8 cellular contexts compared by ENCODE assay signal in genomic region chr1:155250246-155250632, GRCh38. TPM values are rescaled to one million over a fixed set of nuclear protein-coding genes. Genes with fewer than 3 reads are reported as not detected.
A peak's percentile ranks its signal among the peaks of the same experiment; 100 is the strongest.
DNase-seq lines count a peak whose midpoint lies in the region; ATAC-seq and TF ChIP-seq lines count a peak whose summit lies in the region.

No MANE protein-coding gene starts in this region.

- peak overlapping the region; percentile 67 to 90 (median 81) for H3K4me3 Mint-ChIP-seq in IgD-negative memory B cell

- H3K4me1 Mint-ChIP-seq in IgD-negative memory B cell = peaks cover 10 to 21% (median 15%) of the 10 kb centered on the region in 3 donors

- TF ChIP-seq CTCF in left ventricle myocardium inferior (IDR thresholded peaks at IDR 0.05; ENCODE audit: borderline replicate concordance) = no peak
- no peak for TF ChIP-seq CTCF in foreskin keratinocyte (conservative IDR thresholded peaks at IDR 0.05)

- H3K4me1 ChIP-seq in left ventricle myocardium inferior (peaks cover 39% of the 10 kb centered on the region), foreskin keratinocyte (no peaks in the 10 kb centered on the region)

- H3K36me3 ChIP-seq in left ventricle myocardium inferior = peaks cover 16% of the 10 kb centered on the region

- peak overlapping the region in 1 of 3 donors; percentile 80 for H3K27ac Mint-ChIP-seq in IgD-negative memory B cell

- H3K27me3 ChIP-seq in left ventricle myocardium inferior (ENCODE audit: low read depth) (no peaks in the 10 kb centered on the region), foreskin keratinocyte (no peaks in the 10 kb centered on the region)

- H3K27me3 Mint-ChIP-seq in IgD-negative memory B cell = no peaks in the 10 kb centered on the region

- H3K9me3 ChIP-seq in left ventricle myocardium inferior (replicated peaks) = no peaks in the 10 kb centered on the region

- no peak for ATAC-seq in foreskin keratinocyte

- H3K9me3 Mint-ChIP-seq in IgD-negative memory B cell = no peaks in the 10 kb centered on the region

- H3K27ac ChIP-seq in left ventricle myocardium inferior (replicated peaks) (peak overlapping the region; percentile 70), foreskin keratinocyte (no peak overlapping the region)

- DNase-seq in left ventricle myocardium inferior (no peak), cardiac septum (ENCODE audit: low spot score) (no peak), germinal center (ENCODE audit: low spot score) (peak; percentile 60), NCI-H1436 treated with DMSO at 0.1 percent for 48 hours (lab: John Stamatoyannopoulos, UW) (no peak), foreskin keratinocyte (no peak), cerebellum (ENCODE audit: low spot score) (no peak)
- DNase-seq in stimulated activated CD4-positive, alpha-beta T cell treated with anti-CD3 and anti-CD28 coated beads, Interleukin-2, amount 100 ng/mL, for 24 hours = no peak

- peak overlapping the region; percentile 55 for H3K4me3 ChIP-seq in left ventricle myocardium inferior

- no peaks in the 10 kb centered on the region for H3K36me3 Mint-ChIP-seq in IgD-negative memory B cell

- intact Hi-C loops in left ventricle myocardium inferior (cut with micrococcal nuclease) = no loop called here
- intact Hi-C loops in cardiac septum (cut with DNase I) = loop anchor here (2.0 kb wide), 2 partner anchors 73 to 343 kb away; no protein-coding TSS in a partner anchor

RNA-seq across cellular contexts. Expression of gene ENTREP3, which starts 5.0 kb away (rescaled TPM):
- total RNA-seq in left ventricle myocardium inferior (13.9 TPM), cardiac septum (15.5 TPM), foreskin keratinocyte (23.4 and 23.6 TPM in 2 replicates), cerebellum (7.0 TPM)
- polyA plus RNA-seq in IgD-negative memory B cell (1.7 TPM), foreskin keratinocyte (40.0 and 44.8 TPM in 2 replicates)

RNA-seq across cellular contexts. Expression of gene SCAMP3, which starts 11.9 kb away (rescaled TPM):
- total RNA-seq in left ventricle myocardium inferior = 57.1 TPM
- total RNA-seq in cardiac septum = 61.5 TPM
- 144 TPM for polyA plus RNA-seq in IgD-negative memory B cell
- total RNA-seq in foreskin keratinocyte = 46.0 and 53.4 TPM in 2 replicates
- polyA plus RNA-seq in foreskin keratinocyte = 83.3 and 85.4 TPM in 2 replicates
- 17.1 TPM for total RNA-seq in cerebellum

RNA-seq across cellular contexts. Expression of gene CLK2, which starts 23.1 kb away (rescaled TPM):
- total RNA-seq in left ventricle myocardium inferior (18.1 TPM), cardiac septum (24.7 TPM), foreskin keratinocyte (31.5 and 34.0 TPM in 2 replicates), cerebellum (33.5 TPM)
- polyA plus RNA-seq in IgD-negative memory B cell (19.7 TPM), foreskin keratinocyte (25.5 and 28.3 TPM in 2 replicates)

RNA-seq across cellular contexts. Expression of gene HCN3, which starts 27.0 kb away (rescaled TPM):
- total RNA-seq in left ventricle myocardium inferior (1.2 TPM), cardiac septum (2.2 TPM), foreskin keratinocyte (2.2 and 3.4 TPM in 2 replicates), cerebellum (12.9 TPM)
- polyA plus RNA-seq in IgD-negative memory B cell (2.3 TPM), foreskin keratinocyte (2.3 and 2.4 TPM in 2 replicates)

RNA-seq across cellular contexts. Expression of gene MTX1, which starts 41.7 kb away (rescaled TPM):
- total RNA-seq in left ventricle myocardium inferior (18.0 TPM), cardiac septum (16.4 TPM), foreskin keratinocyte (71.7 and 72.2 TPM in 2 replicates), cerebellum (9.3 TPM)
- polyA plus RNA-seq in IgD-negative memory B cell (41.7 TPM), foreskin keratinocyte (92.6 and 97.3 TPM in 2 replicates)
